16 cellular contexts compared by ENCODE assay signal in genomic region chr16:89335803-89336485, GRCh38.
DNase-seq lines count a peak whose midpoint lies in the region; ATAC-seq and TF ChIP-seq lines count a peak whose summit lies in the region.
"Had no signal": no experiment of that assay in that cellular context is flagged by ENCODE, and none has a peak within 500 bp of the region (broad histone marks: within the 10 kb centered on the region; RNA-seq: fewer than 3 reads in every experiment).

No MANE protein-coding gene starts in this region.

- no peaks in the 10 kb centered on the region for H3K27me3 Mint-ChIP-seq in activated CD4-positive, alpha-beta memory T cell treated with anti-CD3 and anti-CD28 coated beads for 36 hours
- H3K27me3 Mint-ChIP-seq in activated CD4-positive, alpha-beta memory T cell treated with anti-CD3 and anti-CD28 coated beads, Interleukin-2, amount 10 ng/mL, durations not matched to agents 7 days and 5 days = no peaks in the 10 kb centered on the region
- no peaks in the 10 kb centered on the region for H3K27me3 Mint-ChIP-seq in central memory CD8-positive, alpha-beta T cell
- H3K27me3 Mint-ChIP-seq in type B pancreatic cell = no peaks in the 10 kb centered on the region
- no peaks in the 10 kb centered on the region for H3K27me3 Mint-ChIP-seq in activated T-cell treated with anti-CD3 and anti-CD28 coated beads, Interleukin-2, amount 50 U/mL, for 72 hours (ENCODE audit: low read depth)

- no peak for TF ChIP-seq CTCF in lung (IDR thresholded peaks at IDR 0.05; ENCODE audit: control extremely low read depth, extremely low read depth)
- no peak for TF ChIP-seq CTCF in type B pancreatic cell (conservative IDR thresholded peaks at IDR 0.05)

- no peak for ATAC-seq in central memory CD8-positive, alpha-beta T cell (replicated peaks; ENCODE audit: extremely low read depth, poor library complexity, severe bottlenecking)
- ATAC-seq in lung (ENCODE audit: insufficient read depth, low FRiP score) = no peak
- ATAC-seq in HG03442 (IDR thresholded peaks at IDR 0.05; ENCODE audit: unreplicated experiment) = no peak
- no peak for ATAC-seq in activated T-cell treated with anti-CD3 and anti-CD28 coated beads, Interleukin-2, amount 50 U/mL, for 72 hours (replicated peaks in 1 of 2)
- ATAC-seq: activated T-cell treated with anti-CD3 and anti-CD28 coated beads, Interleukin-2, amount 50 U/mL, for 4 hours; body of pancreas; sciatic nerve had no signal

- H3K9me3 ChIP-seq in lung (ENCODE audit: control insufficient read depth in 2 of 2, insufficient read depth in 1 of 2, low read length in 1 of 2) = no peaks in the 10 kb centered on the region
- H3K9me3 ChIP-seq: body of pancreas had no signal

- peaks cover 69% of the 10 kb centered on the region for H3K4me1 Mint-ChIP-seq in activated CD4-positive, alpha-beta memory T cell treated with anti-CD3 and anti-CD28 coated beads for 36 hours (ENCODE audit: low read depth)
- H3K4me1 Mint-ChIP-seq in activated CD4-positive, alpha-beta memory T cell treated with anti-CD3 and anti-CD28 coated beads, Interleukin-2, amount 10 ng/mL, durations not matched to agents 7 days and 5 days = peaks cover 65% of the 10 kb centered on the region
- peaks cover 50% of the 10 kb centered on the region for H3K4me1 Mint-ChIP-seq in central memory CD8-positive, alpha-beta T cell
- peaks cover 49% of the 10 kb centered on the region for H3K4me1 Mint-ChIP-seq in type B pancreatic cell (ENCODE audit: unreplicated experiment)
- peaks cover 73% of the 10 kb centered on the region for H3K4me1 Mint-ChIP-seq in activated T-cell treated with anti-CD3 and anti-CD28 coated beads, Interleukin-2, amount 50 U/mL, for 72 hours (ENCODE audit: low read depth)

- POLR2A ChIA-PET in activated CD4-positive, alpha-beta memory T cell treated with anti-CD3 and anti-CD28 coated beads for 36 hours (lab: Charles Lee) = interaction anchor here (1.0 kb wide), 1 partner anchor 24 kb away, joined by 3 read pairs; no protein-coding TSS in a partner anchor
- POLR2A ChIA-PET in activated CD4-positive, alpha-beta memory T cell treated with anti-CD3 and anti-CD28 coated beads, Interleukin-2, amount 10 ng/mL, durations not matched to agents 7 days and 5 days (lab: Charles Lee) = interaction anchor here (0.6 to 1.5 kb wide), 5 partner anchors 11 to 172 kb away, joined by 3 to 4 read pairs (median 3); partner anchors contain the start of gene SPG7

- no peaks in the 10 kb centered on the region for H3K9me3 Mint-ChIP-seq in activated CD4-positive, alpha-beta memory T cell treated with anti-CD3 and anti-CD28 coated beads for 36 hours
- no peaks in the 10 kb centered on the region for H3K9me3 Mint-ChIP-seq in activated CD4-positive, alpha-beta memory T cell treated with anti-CD3 and anti-CD28 coated beads, Interleukin-2, amount 10 ng/mL, durations not matched to agents 7 days and 5 days
- H3K9me3 Mint-ChIP-seq in central memory CD8-positive, alpha-beta T cell = no peaks in the 10 kb centered on the region
- H3K9me3 Mint-ChIP-seq in type B pancreatic cell = no peaks in the 10 kb centered on the region
- no peaks in the 10 kb centered on the region for H3K9me3 Mint-ChIP-seq in activated T-cell treated with anti-CD3 and anti-CD28 coated beads, Interleukin-2, amount 50 U/mL, for 72 hours
- H3K9me3 Mint-ChIP-seq: activated T-cell treated with anti-CD3 and anti-CD28 coated beads, Interleukin-2, amount 50 U/mL, for 4 hours had no signal

- peak overlapping the region; percentile 37 to 76 for H3K27ac ChIP-seq in lung (ENCODE audit: low read depth in 1 of 2, low read length in 1 of 2)
- H3K27ac ChIP-seq: body of pancreas, VCaP had no signal

- H3K4me3 Mint-ChIP-seq in activated CD4-positive, alpha-beta memory T cell treated with anti-CD3 and anti-CD28 coated beads for 36 hours = no peak overlapping the region
- H3K4me3 Mint-ChIP-seq in activated CD4-positive, alpha-beta memory T cell treated with anti-CD3 and anti-CD28 coated beads, Interleukin-2, amount 10 ng/mL, durations not matched to agents 7 days and 5 days = no peak overlapping the region
- H3K4me3 Mint-ChIP-seq in central memory CD8-positive, alpha-beta T cell = peak overlapping the region; percentile 32
- no peak overlapping the region for H3K4me3 Mint-ChIP-seq in type B pancreatic cell
- H3K4me3 Mint-ChIP-seq in activated T-cell treated with anti-CD3 and anti-CD28 coated beads, Interleukin-2, amount 50 U/mL, for 72 hours = no peak overlapping the region
- H3K4me3 Mint-ChIP-seq: activated T-cell treated with anti-CD3 and anti-CD28 coated beads, Interleukin-2, amount 50 U/mL, for 4 hours had no signal

- 71 to 74% methylated on average over 16 of the region's 16 CpGs for WGBS in lung, 2 donors

- intact Hi-C loops in activated CD4-positive, alpha-beta memory T cell treated with anti-CD3 and anti-CD28 coated beads for 36 hours (cut with micrococcal nuclease) = no loop called here

- H3K4me3 ChIP-seq in lung = no peak overlapping the region
- H3K4me3 ChIP-seq: body of pancreas had no signal

- H3K36me3 ChIP-seq in lung (ENCODE audit: control insufficient read depth in 2 of 2, insufficient read depth in 2 of 2, low read length in 2 of 2) = no peaks in the 10 kb centered on the region

- H3K27me3 ChIP-seq in lung (ENCODE audit: control insufficient read depth, insufficient read depth) = no peaks in the 10 kb centered on the region
- H3K27me3 ChIP-seq: body of pancreas had no signal

- H3K27ac Mint-ChIP-seq in activated CD4-positive, alpha-beta memory T cell treated with anti-CD3 and anti-CD28 coated beads for 36 hours = peak overlapping the region; percentile 13
- no peak overlapping the region for H3K27ac Mint-ChIP-seq in activated CD4-positive, alpha-beta memory T cell treated with anti-CD3 and anti-CD28 coated beads, Interleukin-2, amount 10 ng/mL, durations not matched to agents 7 days and 5 days
- H3K27ac Mint-ChIP-seq in central memory CD8-positive, alpha-beta T cell (ENCODE audit: low read depth) = peak overlapping the region; percentile 16
- H3K27ac Mint-ChIP-seq in type B pancreatic cell = peak overlapping the region; percentile 80
- no peak overlapping the region for H3K27ac Mint-ChIP-seq in activated T-cell treated with anti-CD3 and anti-CD28 coated beads, Interleukin-2, amount 50 U/mL, for 72 hours

- no peaks in the 10 kb centered on the region for H3K36me3 Mint-ChIP-seq in activated CD4-positive, alpha-beta memory T cell treated with anti-CD3 and anti-CD28 coated beads for 36 hours
- peaks cover 10% of the 10 kb centered on the region for H3K36me3 Mint-ChIP-seq in activated CD4-positive, alpha-beta memory T cell treated with anti-CD3 and anti-CD28 coated beads, Interleukin-2, amount 10 ng/mL, durations not matched to agents 7 days and 5 days (ENCODE audit: low read depth)
- H3K36me3 Mint-ChIP-seq in central memory CD8-positive, alpha-beta T cell (ENCODE audit: insufficient read depth) = peaks cover 13% of the 10 kb centered on the region
- peaks cover 3% of the 10 kb centered on the region for H3K36me3 Mint-ChIP-seq in type B pancreatic cell
- H3K36me3 Mint-ChIP-seq in activated T-cell treated with anti-CD3 and anti-CD28 coated beads, Interleukin-2, amount 50 U/mL, for 72 hours (ENCODE audit: insufficient read depth in 2 of 2) = no peaks in the 10 kb centered on the region

- peaks cover 25 to 28% of the 10 kb centered on the region in 2 donors for H3K4me1 ChIP-seq in lung (ENCODE audit: control insufficient read depth in 2 of 2, insufficient read depth in 2 of 2, low read length in 2 of 2)

- DNase-seq in activated CD4-positive, alpha-beta memory T cell treated with anti-CD3 and anti-CD28 coated beads for 36 hours = no peak
- DNase-seq in activated CD4-positive, alpha-beta memory T cell treated with anti-CD3 and anti-CD28 coated beads, Interleukin-2, amount 10 ng/mL, durations not matched to agents 7 days and 5 days = no peak
- DNase-seq in central memory CD8-positive, alpha-beta T cell (ENCODE audit: low spot score in 2 of 2) = no peak
- DNase-seq in lung (ENCODE audit: low spot score) = no peak
- DNase-seq in type B pancreatic cell (ENCODE audit: extremely low spot score, unreplicated experiment) = no peak
- no peak for DNase-seq in activated T-cell treated with anti-CD3 and anti-CD28 coated beads, Interleukin-2, amount 50 U/mL, for 72 hours
- DNase-seq in NCI-H1436 treated with DMSO at 0.1 percent for 48 hours (lab: John Stamatoyannopoulos, UW) = no peak
- DNase-seq: 8988T; activated T-cell treated with anti-CD3 and anti-CD28 coated beads, Interleukin-2, amount 50 U/mL, for 4 hours; NCI-H1048; NCI-H526 treated with DMSO at 0.1 percent for 48 hours; SIG-M5 had no signal

- CTCF ChIA-PET in activated CD4-positive, alpha-beta memory T cell treated with anti-CD3 and anti-CD28 coated beads for 36 hours (lab: Charles Lee) = interaction anchor here (0.6 to 1.2 kb wide), 2 partner anchors 9 to 14 kb away, joined by 3 read pairs; no protein-coding TSS in a partner anchor
- CTCF ChIA-PET in activated CD4-positive, alpha-beta memory T cell treated with anti-CD3 and anti-CD28 coated beads, Interleukin-2, amount 10 ng/mL, durations not matched to agents 7 days and 5 days (lab: Charles Lee) = interaction anchor here (0.6 to 1.3 kb wide), 3 partner anchors 22 to 221 kb away, joined by 3 to 7 read pairs (median 3); no protein-coding TSS in a partner anchor

Comparison
In these comparisons a context has a peak if more than half of its experiments do, and no peak if none do; other contexts are left out.
1. H3K27ac Mint-ChIP-seq: peak in activated CD4-positive, alpha-beta memory T cell treated with anti-CD3 and anti-CD28 coated beads for 36 hours (single experiment), central memory CD8-positive, alpha-beta T cell (single experiment) and type B pancreatic cell (single experiment); none in activated CD4-positive, alpha-beta memory T cell treated with anti-CD3 and anti-CD28 coated beads, Interleukin-2, amount 10 ng/mL, durations not matched to agents 7 days and 5 days (single experiment) and activated T-cell treated with anti-CD3 and anti-CD28 coated beads, Interleukin-2, amount 50 U/mL, for 72 hours (single experiment).